In the genomic region with DNA sequence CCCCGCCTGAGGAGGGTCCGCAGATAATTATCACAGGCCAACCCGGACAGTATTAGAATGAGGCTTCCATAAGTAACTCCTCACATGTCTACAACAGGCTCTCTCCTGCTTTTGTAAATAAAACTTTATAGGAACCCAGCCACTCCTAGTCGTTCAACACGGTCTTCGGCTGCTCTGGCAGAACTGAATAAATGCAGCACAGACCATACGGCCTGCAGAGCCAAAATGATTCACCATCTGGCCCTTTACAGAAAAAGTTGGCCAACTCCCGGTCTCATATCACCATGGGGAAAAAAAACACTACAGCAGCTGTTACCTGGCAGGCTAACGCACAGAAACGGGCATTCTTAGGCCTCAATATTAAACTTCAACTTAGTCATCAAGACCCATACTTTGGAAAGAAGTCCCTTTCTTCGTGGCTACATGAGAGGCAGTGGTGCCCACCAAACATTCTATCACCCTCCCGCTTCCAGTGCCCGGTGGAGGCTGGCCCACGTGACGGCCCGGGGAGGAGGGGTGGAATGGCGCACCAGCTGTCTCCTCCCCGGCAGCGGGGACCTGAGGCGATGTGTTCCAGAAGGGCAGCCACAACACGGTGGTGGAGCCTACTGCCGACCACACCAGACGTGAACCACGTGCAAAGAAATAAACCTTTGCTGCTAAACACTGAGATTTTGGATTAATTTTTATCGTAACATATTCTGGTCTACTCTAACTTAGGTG, we compare ENCODE assay signal across 5 cellular contexts. TPM values are rescaled to one million over a fixed set of nuclear protein-coding genes. Genes with fewer than 3 reads are reported as not detected.
"Had no signal": no experiment of that assay in that cellular context is flagged by ENCODE, and none has a peak within 500 bp of the region (broad histone marks: within the 10 kb centered on the region; RNA-seq: fewer than 3 reads in every experiment).

No MANE protein-coding gene starts in this region.

RNA-seq across cellular contexts. Expression of a gene that starts 41.3 kb away (rescaled TPM):
- total RNA-seq: GM23248, H4, HFFc6, HT1080 had no signal
- polyA plus RNA-seq: GM23248 had no signal

RNA-seq across cellular contexts. Expression of a gene that starts 41.5 kb away (rescaled TPM):
- total RNA-seq: GM23248, HFFc6, HT1080 had no signal
- polyA plus RNA-seq: GM23248 had no signal

RNA-seq across cellular contexts. Expression of a gene that starts 59.6 kb away (rescaled TPM):
- total RNA-seq: GM23248, H4, HT1080 had no signal
- polyA plus RNA-seq: GM23248, IgD-negative memory B cell had no signal
